Comparison of ENCODE assay signal across 8 cellular contexts in genomic region chr17:57874434-57875108, GRCh38. TPM values are rescaled to one million over a fixed set of nuclear protein-coding genes. Genes with fewer than 3 reads are reported as not detected.
DNase-seq lines count a peak whose midpoint lies in the region; ATAC-seq and TF ChIP-seq lines count a peak whose summit lies in the region.

No MANE protein-coding gene starts in this region.

- POLR2A ChIA-PET in activated B cell treated with CpG ODN at 0.5 μM for 24 hours (lab: Charles Lee) = interaction anchor here (0.6 kb wide), 1 partner anchor 81 kb away, joined by 3 read pairs; the partner anchor contains the start of gene CUEDC1

- DNase-seq in HL-60 (ENCODE audit: low read depth in 1 of 2, low spot score in 1 of 2) (peak in 1 of 2 experiments; percentile 74), activated B cell treated with CpG ODN at 0.5 μM for 24 hours (no peak), endothelial cell (ENCODE audit: low spot score) (peak; percentile 81), stomach (no peak), NCI-H146 (lab: John Stamatoyannopoulos, UW) (no peak)

- H3K4me3 Mint-ChIP-seq in activated B cell treated with CpG ODN at 0.5 μM for 24 hours = peak overlapping the region; percentile 46
- peak overlapping the region; percentile 11 for H3K4me3 Mint-ChIP-seq in endothelial cell (ENCODE audit: unreplicated experiment)

- TF ChIP-seq CTCF in HL-60 (IDR thresholded peaks at IDR 0.05; ENCODE audit: insufficient read depth, low read length) (no peak), activated B cell treated with CpG ODN at 0.5 μM for 24 hours (IDR thresholded peaks at IDR 0.05) (no peak), endothelial cell (IDR thresholded peaks at IDR 0.05; ENCODE audit: unreplicated experiment) (no peak), stomach (IDR thresholded peaks at IDR 0.05) (no peak)

- intact Hi-C loops in activated B cell treated with CpG ODN at 0.5 μM for 24 hours (cut with micrococcal nuclease) (no loop called here), stomach (cut with DNase I; ENCODE audit: low total_unique reads) (no loop called here)

- H3K9me3 ChIP-seq in mesodermal cell (ENCODE audit: control insufficient read depth, low read length) (no peaks in the 10 kb centered on the region), stomach (no peaks in the 10 kb centered on the region)

- TF ChIP-seq EP300 in stomach (IDR thresholded peaks at IDR 0.05) = no peak

- H3K27ac Mint-ChIP-seq in activated B cell treated with CpG ODN at 0.5 μM for 24 hours (no peak overlapping the region), endothelial cell (ENCODE audit: unreplicated experiment) (peak overlapping the region; percentile 88)

- H3K27me3 ChIP-seq in HL-60 (ENCODE audit: insufficient read depth, poor library complexity, severe bottlenecking) = no peaks in the 10 kb centered on the region
- H3K27me3 ChIP-seq in stomach = no peaks in the 10 kb centered on the region

- no peak for TF ChIP-seq POLR2A in stomach (IDR thresholded peaks at IDR 0.05)

- peaks cover 21% of the 10 kb centered on the region for H3K4me1 Mint-ChIP-seq in activated B cell treated with CpG ODN at 0.5 μM for 24 hours
- peaks cover 48% of the 10 kb centered on the region for H3K4me1 Mint-ChIP-seq in endothelial cell (ENCODE audit: unreplicated experiment)

- H3K9me3 Mint-ChIP-seq in activated B cell treated with CpG ODN at 0.5 μM for 24 hours (no peaks in the 10 kb centered on the region), endothelial cell (ENCODE audit: unreplicated experiment) (no peaks in the 10 kb centered on the region)

- H3K27ac ChIP-seq in HL-60 (replicated peaks) (peak overlapping the region; percentile 69), mesodermal cell (ENCODE audit: low read depth, low read length, severe bottlenecking) (peak overlapping the region; percentile 99), stomach (peak overlapping the region; percentile 63 to 90 (median 87))

- peaks cover 32% of the 10 kb centered on the region for H3K36me3 ChIP-seq in mesodermal cell (ENCODE audit: control insufficient read depth, insufficient read depth, low read length)
- H3K36me3 ChIP-seq in stomach = peaks cover 28 to 74% (median 66%) of the 10 kb centered on the region in 4 donors

- H3K27me3 Mint-ChIP-seq in activated B cell treated with CpG ODN at 0.5 μM for 24 hours = peaks cover 55% of the 10 kb centered on the region
- H3K27me3 Mint-ChIP-seq in endothelial cell (ENCODE audit: unreplicated experiment) = peaks cover 14% of the 10 kb centered on the region

- CTCF ChIA-PET in activated B cell treated with CpG ODN at 0.5 μM for 24 hours (lab: Charles Lee) = interaction anchor here (0.6 to 1.8 kb wide), 2 partner anchors 125 to 238 kb away, joined by 3 to 9 read pairs; no protein-coding TSS in a partner anchor

- H3K4me3 ChIP-seq in HL-60 (replicated peaks; ENCODE audit: insufficient read depth, low read length) (no peak overlapping the region), mesodermal cell (ENCODE audit: extremely low read depth, insufficient read depth, low read length, poor library complexity, severe bottlenecking) (no peak overlapping the region), stomach (peak overlapping the region in 2 of 4 donors; percentile 9 to 25)

- H3K4me1 ChIP-seq in mesodermal cell (ENCODE audit: control insufficient read depth, insufficient read depth, low read length, poor library complexity, severe bottlenecking) (peaks cover 79% of the 10 kb centered on the region), stomach (peaks cover 33 to 72% (median 58%) of the 10 kb centered on the region in 4 donors)

- no peaks in the 10 kb centered on the region for H3K36me3 Mint-ChIP-seq in activated B cell treated with CpG ODN at 0.5 μM for 24 hours (ENCODE audit: low read depth)
- peaks cover 6% of the 10 kb centered on the region for H3K36me3 Mint-ChIP-seq in endothelial cell (ENCODE audit: low read depth, unreplicated experiment)

- ATAC-seq in activated B cell treated with CpG ODN at 0.5 μM for 24 hours (ENCODE audit: low read depth) = peak; percentile 42
- ATAC-seq in GM19328 (IDR thresholded peaks at IDR 0.05; ENCODE audit: unreplicated experiment) = no peak
- no peak for ATAC-seq in GM21786 (IDR thresholded peaks at IDR 0.05; ENCODE audit: unreplicated experiment)

- WGBS in mesodermal cell (ENCODE audit: insufficient coverage in 2 of 2), 2 experiments = 0 to 11% methylated on average over 10 to 12 of the region's 30 CpGs
- WGBS in stomach, 5 donors = 33 to 61% (median 53%) methylated on average over 11 to 30 of the region's 30 CpGs

RNA-seq across cellular contexts. Expression of gene MRPS23, which starts 24.7 kb away (rescaled TPM):
- total RNA-seq in activated B cell treated with CpG ODN at 0.5 μM for 24 hours (37.9 and 47.4 TPM in 2 replicates), endothelial cell (ENCODE audit: unreplicated experiment) (39.3 TPM), stomach (10 to 100 TPM in 4 of 5 donors, not detected in 1; 12.6 to 26.8 (median 16.8) TPM)
- 38.1 TPM for polyA plus RNA-seq in mesodermal cell (2013, experiment 1 of 2)
- polyA plus RNA-seq in mesodermal cell (2013, experiment 2 of 2) = 36.0 TPM
- 10 to 100 TPM; 25.1 to 43.3 (median 34.2) TPM for polyA plus RNA-seq in stomach
